8 cellular contexts compared by ENCODE assay signal in genomic region chrX:129983575-129984131, GRCh38. TPM values are rescaled to one million over a fixed set of nuclear protein-coding genes. Genes with fewer than 3 reads are reported as not detected.
DNase-seq lines count a peak whose midpoint lies in the region; ATAC-seq and TF ChIP-seq lines count a peak whose summit lies in the region.

No MANE protein-coding gene starts in this region.

- H3K4me1 ChIP-seq in skeletal muscle satellite cell (ENCODE audit: control insufficient read depth, insufficient read depth, low read length), result no peaks in the 10 kb centered on the region

- H3K36me3 ChIP-seq in MG63 (no peaks in the 10 kb centered on the region), skeletal muscle satellite cell (ENCODE audit: insufficient read depth, low read length) (no peaks in the 10 kb centered on the region)

- H3K4me2 ChIP-seq in skeletal muscle satellite cell (ENCODE audit: low read length), result no peak overlapping the region

- no peak for ATAC-seq in left cardiac atrium
- no peak for ATAC-seq in HG02884 (IDR thresholded peaks at IDR 0.05; ENCODE audit: unreplicated experiment)

- H3K9ac ChIP-seq in skeletal muscle satellite cell (ENCODE audit: low read depth, low read length), result peak overlapping the region; percentile 47

- intact Hi-C loops in left cardiac atrium (cut with DNase I), result loop anchor here in 1 of 2 donors (5.0 kb wide), 1 partner anchor 51 kb away; no protein-coding TSS in a partner anchor

- H3K27me3 ChIP-seq in MG63, result no peaks in the 10 kb centered on the region
- no peaks in the 10 kb centered on the region for H3K27me3 ChIP-seq in skeletal muscle satellite cell (ENCODE audit: control insufficient read depth, insufficient read depth, low read length)

- DNase-seq in NCI-H345 (lab: John Stamatoyannopoulos, UW) (peak; percentile 32), NCI-H345 treated with DMSO at 0.1 percent for 48 hours (lab: John Stamatoyannopoulos, UW; ENCODE audit: unreplicated experiment) (no peak), MG63 (peak; percentile 12), left cardiac atrium (peak; percentile 27), GM20000 (ENCODE audit: low spot score) (no peak)
- no peak for DNase-seq in stimulated activated naive CD4-positive, alpha-beta T cell treated with Interleukin-2 at 50 U/mL for 16 hours (lab: John Stamatoyannopoulos, UW)

- TF ChIP-seq CTCF in GM20000 (IDR thresholded peaks at IDR 0.05; ENCODE audit: extremely low read depth, missing control alignments), result no peak

- H3K4me3 ChIP-seq in MG63, result no peak overlapping the region
- H3K4me3 ChIP-seq in skeletal muscle satellite cell (ENCODE audit: low read length), result no peak overlapping the region

- H3K9me3 ChIP-seq in MG63 (no peaks in the 10 kb centered on the region), skeletal muscle satellite cell (replicated peaks; ENCODE audit: low read length) (no peaks in the 10 kb centered on the region)

RNA-seq across cellular contexts. Expression of gene BCORL1, which starts 1.2 kb away (rescaled TPM):
- total RNA-seq in MG63 (2014; rRNA removed; shearing (Covaris generic); ENCODE audit: low replicate concordance), result 0.13 and 0.39 TPM in 2 replicates
- 10 to 100 TPM in 1 of 2 donors, 1 to 10 TPM in 1; 7.5 to 11.3 TPM for total RNA-seq in left cardiac atrium
- 2.0 TPM in 2 replicates for total RNA-seq in skeletal muscle satellite cell (2012; rRNA removed)

Comparison
In these comparisons a context has a peak if more than half of its experiments do, and no peak if none do; other contexts are left out.
1. DNase-seq: peak in NCI-H345 (single experiment), MG63 (single experiment) and left cardiac atrium (single experiment); none in NCI-H345 treated with DMSO at 0.1 percent for 48 hours (single experiment), GM20000 (single experiment) and stimulated activated naive CD4-positive, alpha-beta T cell treated with Interleukin-2 at 50 U/mL for 16 hours (single experiment).